ENCODE assay signal across 1 cellular context in genomic region chr1:43463461-43463860, GRCh38.
TF ChIP-seq lines count a peak whose summit lies in the region.

No MANE protein-coding gene starts in this region.

TF ChIP-seq in SK-N-SH, 30 proteins besides CTCF, POLR2A, EP300 and RAD21 (continued from another document):
- no peak for TF ChIP-seq USF2 (IDR thresholded peaks at IDR 0.05; ENCODE audit: borderline replicate concordance, low read depth, low read length)
- TF ChIP-seq TEAD4 (IDR thresholded peaks at IDR 0.05; ENCODE audit: borderline replicate concordance, insufficient read depth), result no peak
- TF ChIP-seq ELF1 (IDR thresholded peaks at IDR 0.05), result no peak
- TF ChIP-seq FOXM1 (IDR thresholded peaks at IDR 0.05; ENCODE audit: low read depth), result no peak
- TF ChIP-seq, protein P1, sequence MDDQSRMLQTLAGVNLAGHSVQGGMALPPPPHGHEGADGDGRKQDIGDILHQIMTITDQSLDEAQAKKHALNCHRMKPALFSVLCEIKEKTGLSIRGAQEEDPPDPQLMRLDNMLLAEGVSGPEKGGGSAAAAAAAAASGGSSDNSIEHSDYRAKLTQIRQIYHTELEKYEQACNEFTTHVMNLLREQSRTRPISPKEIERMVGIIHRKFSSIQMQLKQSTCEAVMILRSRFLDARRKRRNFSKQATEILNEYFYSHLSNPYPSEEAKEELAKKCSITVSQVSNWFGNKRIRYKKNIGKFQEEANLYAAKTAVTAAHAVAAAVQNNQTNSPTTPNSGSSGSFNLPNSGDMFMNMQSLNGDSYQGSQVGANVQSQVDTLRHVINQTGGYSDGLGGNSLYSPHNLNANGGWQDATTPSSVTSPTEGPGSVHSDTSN (IDR thresholded peaks at IDR 0.05), result no peak
- TF ChIP-seq, protein P2, sequence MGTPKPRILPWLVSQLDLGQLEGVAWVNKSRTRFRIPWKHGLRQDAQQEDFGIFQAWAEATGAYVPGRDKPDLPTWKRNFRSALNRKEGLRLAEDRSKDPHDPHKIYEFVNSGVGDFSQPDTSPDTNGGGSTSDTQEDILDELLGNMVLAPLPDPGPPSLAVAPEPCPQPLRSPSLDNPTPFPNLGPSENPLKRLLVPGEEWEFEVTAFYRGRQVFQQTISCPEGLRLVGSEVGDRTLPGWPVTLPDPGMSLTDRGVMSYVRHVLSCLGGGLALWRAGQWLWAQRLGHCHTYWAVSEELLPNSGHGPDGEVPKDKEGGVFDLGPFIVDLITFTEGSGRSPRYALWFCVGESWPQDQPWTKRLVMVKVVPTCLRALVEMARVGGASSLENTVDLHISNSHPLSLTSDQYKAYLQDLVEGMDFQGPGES (IDR thresholded peaks at IDR 0.05; ENCODE audit: low read depth, low read length), result no peak
- TF ChIP-seq NFIC (IDR thresholded peaks at IDR 0.05; ENCODE audit: borderline replicate concordance), result no peak
- TF ChIP-seq, protein P3, sequence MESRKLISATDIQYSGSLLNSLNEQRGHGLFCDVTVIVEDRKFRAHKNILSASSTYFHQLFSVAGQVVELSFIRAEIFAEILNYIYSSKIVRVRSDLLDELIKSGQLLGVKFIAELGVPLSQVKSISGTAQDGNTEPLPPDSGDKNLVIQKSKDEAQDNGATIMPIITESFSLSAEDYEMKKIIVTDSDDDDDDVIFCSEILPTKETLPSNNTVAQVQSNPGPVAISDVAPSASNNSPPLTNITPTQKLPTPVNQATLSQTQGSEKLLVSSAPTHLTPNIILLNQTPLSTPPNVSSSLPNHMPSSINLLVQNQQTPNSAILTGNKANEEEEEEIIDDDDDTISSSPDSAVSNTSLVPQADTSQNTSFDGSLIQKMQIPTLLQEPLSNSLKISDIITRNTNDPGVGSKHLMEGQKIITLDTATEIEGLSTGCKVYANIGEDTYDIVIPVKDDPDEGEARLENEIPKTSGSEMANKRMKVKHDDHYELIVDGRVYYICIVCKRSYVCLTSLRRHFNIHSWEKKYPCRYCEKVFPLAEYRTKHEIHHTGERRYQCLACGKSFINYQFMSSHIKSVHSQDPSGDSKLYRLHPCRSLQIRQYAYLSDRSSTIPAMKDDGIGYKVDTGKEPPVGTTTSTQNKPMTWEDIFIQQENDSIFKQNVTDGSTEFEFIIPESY (IDR thresholded peaks at IDR 0.05; ENCODE audit: borderline replicate concordance, low read depth), result no peak
- TF ChIP-seq SIN3A (IDR thresholded peaks at IDR 0.05; ENCODE audit: borderline replicate concordance, low read depth, low read length), result no peak
- no peak for TF ChIP-seq YY1 (IDR thresholded peaks at IDR 0.05; ENCODE audit: low read depth)
